2 cellular contexts compared by ENCODE assay signal in genomic region chr5:65474129-65474711, GRCh38.
TF ChIP-seq lines count a peak whose summit lies in the region.

No MANE protein-coding gene starts in this region.

TF ChIP-seq in SK-N-SH, 30 proteins besides CTCF, POLR2A, EP300 and RAD21:
- TF ChIP-seq POLR2AphosphoS5 (IDR thresholded peaks at IDR 0.05; ENCODE audit: low read depth, low read length) (no peak), RCOR1 (IDR thresholded peaks at IDR 0.05; ENCODE audit: low read length) (no peak), NRF1 (IDR thresholded peaks at IDR 0.05; ENCODE audit: low read depth, low read length) (no peak), FOXJ3 (CRISPR knock-in tag; IDR thresholded peaks at IDR 0.05) (no peak), TAF1 (IDR thresholded peaks at IDR 0.05; ENCODE audit: borderline replicate concordance, low read depth, low read length) (no peak), EZH2phosphoT487 (IDR thresholded peaks at IDR 0.05; ENCODE audit: borderline replicate concordance, low read depth) (no peak), GATA2 (CRISPR knock-in tag; IDR thresholded peaks at IDR 0.05) (no peak), ZBTB33 (IDR thresholded peaks at IDR 0.05; ENCODE audit: borderline replicate concordance, low read depth) (no peak), USF1 (IDR thresholded peaks at IDR 0.05; ENCODE audit: borderline replicate concordance, low read depth) (no peak)

TF ChIP-seq in endothelial cell of umbilical vein, 7 proteins besides CTCF, POLR2A, EP300 and RAD21:
- TF ChIP-seq GATA2 (IDR thresholded peaks at IDR 0.05; ENCODE audit: insufficient read depth, insufficient read length, low read depth, low read length) (peak; percentile 87), FOS (IDR thresholded peaks at IDR 0.05; ENCODE audit: borderline replicate concordance, insufficient read depth, low read length) (peak; percentile 61), POLR2AphosphoS5 (IDR thresholded peaks at IDR 0.05; ENCODE audit: insufficient read depth, low read depth, low read length) (no peak), EZH2 (IDR thresholded peaks at IDR 0.05; ENCODE audit: borderline replicate concordance, low read depth, low read length, severe bottlenecking) (no peak), JUN (IDR thresholded peaks at IDR 0.05; ENCODE audit: borderline replicate concordance, insufficient read depth, insufficient read length, low read depth) (peak; percentile 73)
